In genomic region chr14:68282479-68283377, GRCh38 we compare ENCODE assay signal across 1 cellular context.
TF ChIP-seq lines count a peak whose summit lies in the region.

No MANE protein-coding gene starts in this region.

TF ChIP-seq in H1, 55 proteins besides CTCF, POLR2A, EP300 and RAD21 (continued from another document):
- no peak for TF ChIP-seq ATF2 (IDR thresholded peaks at IDR 0.05; ENCODE audit: low read length)
- TF ChIP-seq POLR2AphosphoS5 (IDR thresholded peaks at IDR 0.05; ENCODE audit: low read depth, low read length): no peak
- TF ChIP-seq TAF1 (IDR thresholded peaks at IDR 0.05; ENCODE audit: low read depth, low read length): no peak
- TF ChIP-seq JUND (IDR thresholded peaks at IDR 0.05; ENCODE audit: low read length): no peak
- TF ChIP-seq CHD1 (IDR thresholded peaks at IDR 0.05; ENCODE audit: low read depth, low read length): no peak
- TF ChIP-seq E2F6 (IDR thresholded peaks at IDR 0.05): no peak
- TF ChIP-seq SIRT6 (IDR thresholded peaks at IDR 0.05; ENCODE audit: low read length): no peak
- no peak for TF ChIP-seq JUN (IDR thresholded peaks at IDR 0.05; ENCODE audit: low read depth, low read length)
- TF ChIP-seq CBX8 (IDR thresholded peaks at IDR 0.05; ENCODE audit: borderline replicate concordance, low read depth, low read length): no peak
- TF ChIP-seq CREB1 (IDR thresholded peaks at IDR 0.05): no peak
- TF ChIP-seq MAX (IDR thresholded peaks at IDR 0.05): no peak
